Comparison of ENCODE assay signal across 23 cellular contexts in the genomic region with DNA sequence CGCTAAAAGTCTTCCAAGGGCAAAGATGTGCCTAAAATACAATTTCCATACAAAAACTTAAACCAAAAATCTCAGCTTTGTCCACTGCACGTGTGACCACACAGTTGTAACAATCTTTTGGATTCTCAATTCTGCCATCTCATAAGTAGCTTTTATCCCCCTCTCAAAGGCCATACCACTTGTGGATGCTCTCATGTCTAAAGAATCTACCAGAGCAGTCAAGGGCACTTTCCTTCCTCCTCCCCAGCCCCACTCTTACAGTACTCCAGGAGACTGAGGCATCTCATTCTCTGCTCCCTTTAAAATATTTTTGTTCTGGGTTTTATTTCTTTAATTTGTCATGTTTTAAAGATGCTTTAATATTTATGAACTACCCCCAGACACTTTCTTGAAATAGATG.
DNase-seq lines count a peak whose midpoint lies in the region; ATAC-seq and TF ChIP-seq lines count a peak whose summit lies in the region.
"Had no signal": no experiment of that assay in that cellular context is flagged by ENCODE, and none has a peak within 500 bp of the region (broad histone marks: within the 10 kb centered on the region; RNA-seq: fewer than 3 reads in every experiment).

No MANE protein-coding gene starts in this region.

- peak; percentile 39 for DNase-seq in AG08395 (ENCODE audit: low spot score)
- DNase-seq in HFFc6 = no peak
- DNase-seq in myocyte (ENCODE audit: low read depth) = peak; percentile 51
- DNase-seq in NCI-H1436 treated with DMSO at 0.1 percent for 48 hours (lab: John Stamatoyannopoulos, UW) = no peak
- DNase-seq in endothelial cell (ENCODE audit: low spot score) = no peak
- no peak for DNase-seq in NCI-H1105 (lab: John Stamatoyannopoulos, UW)
- DNase-seq: activated CD4-positive, alpha-beta T cell treated with anti-CD3 and anti-CD28 coated beads for 36 hours; activated gamma-delta T cell treated with Interleukin-2 at 50 U/mL for 16 hours; activated T-cell treated with anti-CD3 and anti-CD28 coated beads, Interleukin-2, amount 50 U/mL, for 24 hours; BE2C; cortex of kidney; DND-41; endodermal cell; RPMI8226; small intestine; stimulated activated CD4-positive, alpha-beta T cell treated with anti-CD3 and anti-CD28 coated beads, Interleukin-2, amount 100 ng/mL, for 24 hours; substantia nigra; T-helper 17 cell; uterus had no signal

- no peaks in the 10 kb centered on the region; the same call in 1 of the 2 replicates for H3K27me3 Mint-ChIP-seq in HFFc6 (ENCODE audit: insufficient read depth)
- H3K27me3 Mint-ChIP-seq in brain = no peaks in the 10 kb centered on the region
- peaks cover 5% of the 10 kb centered on the region for H3K27me3 Mint-ChIP-seq in endothelial cell (ENCODE audit: unreplicated experiment)

- H3K4me3 Mint-ChIP-seq in HFFc6 (peak overlapping the region; percentile 22), brain (no peak overlapping the region), endothelial cell (ENCODE audit: unreplicated experiment) (no peak overlapping the region)
- H3K4me3 Mint-ChIP-seq: activated CD4-positive, alpha-beta T cell treated with anti-CD3 and anti-CD28 coated beads for 36 hours; activated T-cell treated with anti-CD3 and anti-CD28 coated beads, Interleukin-2, amount 50 U/mL, for 24 hours; endodermal cell; T-helper 17 cell had no signal

- no peak for ATAC-seq in GM19351 (IDR thresholded peaks at IDR 0.05; ENCODE audit: unreplicated experiment)
- ATAC-seq: A549; activated CD4-positive, alpha-beta T cell treated with anti-CD3 and anti-CD28 coated beads for 36 hours; gastroesophageal sphincter; T-helper 17 cell had no signal

- H3K27ac Mint-ChIP-seq in HFFc6 (peak overlapping the region; percentile 51), brain (peak overlapping the region in 3 of 5 experiments; percentile 2 to 54 (median 46)), endothelial cell (ENCODE audit: unreplicated experiment) (no peak overlapping the region)
- H3K27ac Mint-ChIP-seq: activated CD4-positive, alpha-beta T cell treated with anti-CD3 and anti-CD28 coated beads for 36 hours; activated T-cell treated with anti-CD3 and anti-CD28 coated beads, Interleukin-2, amount 50 U/mL, for 24 hours; endodermal cell; T-helper 17 cell had no signal

- peaks cover 59% of the 10 kb centered on the region for H3K4me1 Mint-ChIP-seq in HFFc6 (ENCODE audit: low read depth)
- peaks cover 76% of the 10 kb centered on the region for H3K4me1 Mint-ChIP-seq in brain
- peaks cover 6% of the 10 kb centered on the region for H3K4me1 Mint-ChIP-seq in endothelial cell (ENCODE audit: unreplicated experiment)
- H3K4me1 Mint-ChIP-seq: T-helper 17 cell had no signal

- TF ChIP-seq CTCF in HFFc6 (IDR thresholded peaks at IDR 0.05) = no peak
- TF ChIP-seq CTCF in brain (conservative IDR thresholded peaks at IDR 0.05) = no peak
- TF ChIP-seq CTCF in endothelial cell (IDR thresholded peaks at IDR 0.05; ENCODE audit: unreplicated experiment) = no peak

- H3K36me3 Mint-ChIP-seq in HFFc6 (ENCODE audit: low read depth) = peaks cover 12% of the 10 kb centered on the region
- peaks cover 3% of the 10 kb centered on the region for H3K36me3 Mint-ChIP-seq in brain
- H3K36me3 Mint-ChIP-seq in endothelial cell (ENCODE audit: low read depth, unreplicated experiment) = no peaks in the 10 kb centered on the region

- H3K9me3 Mint-ChIP-seq in HFFc6 (peaks cover 18% of the 10 kb centered on the region), brain (peaks cover 0 to 14% (median 9%) of the 10 kb centered on the region in 5 experiments), endothelial cell (ENCODE audit: unreplicated experiment) (no peaks in the 10 kb centered on the region)

Comparison
In these comparisons a context has a peak if more than half of its experiments do, and no peak if none do; other contexts are left out.
1. DNase-seq: peak in AG08395 (single experiment) and myocyte (single experiment); none in HFFc6 (single experiment), NCI-H1436 treated with DMSO at 0.1 percent for 48 hours (single experiment), endothelial cell (single experiment) and NCI-H1105 (single experiment).